In the genomic region with DNA sequence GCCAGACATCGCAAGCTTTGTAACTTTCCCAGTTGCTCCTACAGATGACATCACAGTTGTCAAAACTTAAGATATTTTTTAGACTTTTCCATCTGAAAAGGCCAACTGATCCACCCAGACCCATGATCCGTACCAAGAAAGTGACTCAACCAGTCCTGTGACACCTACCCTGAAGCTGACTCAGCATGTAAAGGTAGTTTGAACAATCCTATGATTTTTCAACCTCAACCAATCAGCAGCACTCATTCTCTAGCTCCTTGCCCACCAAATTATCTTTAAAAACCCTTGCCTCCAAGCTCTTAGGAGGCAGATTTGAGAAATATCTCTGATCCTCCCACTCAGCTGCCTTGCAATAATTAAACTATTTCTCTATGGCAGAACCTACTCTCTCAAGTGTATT, we compare ENCODE assay signal across 33 cellular contexts.
"Had no signal": no experiment of that assay in that cellular context is flagged by ENCODE, and none has a peak within 500 bp of the region (broad histone marks: within the 10 kb centered on the region; RNA-seq: fewer than 3 reads in every experiment).

No MANE protein-coding gene starts in this region.

- H3K4me3 ChIP-seq: body of pancreas had no signal

- H3K27me3 ChIP-seq: body of pancreas had no signal

- H3K4me1 ChIP-seq: body of pancreas had no signal

- DNase-seq: activated B cell treated with CpG ODN at 0.5 μM for 24 hours; activated CD4-positive, alpha-beta T cell treated with anti-CD3 and anti-CD28 coated beads for 48 hours; activated CD4-positive, alpha-beta T cell treated with anti-CD3 and anti-CD28 coated beads, Interleukin-2, amount 50 U/mL, for 1 hour; activated CD4-positive, alpha-beta T cell treated with anti-CD3 and anti-CD28 coated beads, Interleukin-2, amount 50 U/mL, for 48 hours; activated CD8-positive, alpha-beta memory T cell treated with anti-CD3 and anti-CD28 coated beads for 24 hours; activated CD8-positive, alpha-beta T cell treated with anti-CD3 and anti-CD28 coated beads for 36 hours; activated effector memory CD4-positive, alpha-beta T cell treated with Interleukin-2 at 50 U/mL for 16 hours; activated gamma-delta T cell treated with Interleukin-2 at 50 U/mL for 16 hours; activated naive CD4-positive, alpha-beta T cell treated with anti-CD3 and anti-CD28 coated beads, Interleukin-2, amount 50 U/mL, for 16 hours; activated naive CD4-positive, alpha-beta T cell treated with Interleukin-2 at 50 U/mL for 16 hours; activated T-cell treated with anti-CD3 and anti-CD28 coated beads, Interleukin-2, amount 50 U/mL, for 4 hours; amygdala; aorta; body of pancreas; caudate nucleus; cortex of kidney; dermis blood vessel endothelial cell; effector CD4-positive, alpha-beta T cell; effector memory CD8-positive, alpha-beta T cell; foreskin fibroblast; head of caudate nucleus; T-helper 1 cell; T-helper 17 cell; T1000; WERI-Rb-1 had no signal

- H3K9me3 ChIP-seq: body of pancreas had no signal

- H3K36me3 ChIP-seq: WERI-Rb-1 had no signal

- H3K27ac ChIP-seq: body of pancreas, epithelial cell of prostate, WERI-Rb-1 had no signal

- FAIRE-seq: colon, endometrium, endothelial cell of umbilical vein, frontal cortex had no signal

- ATAC-seq: activated CD4-positive, CD25-positive, alpha-beta regulatory T cell treated with anti-CD3 and anti-CD28 coated beads, Interleukin-2, amount 50 U/mL, for 24 hours; activated CD8-positive, alpha-beta T cell treated with anti-CD3 and anti-CD28 coated beads for 36 hours; activated T-cell treated with anti-CD3 and anti-CD28 coated beads, Interleukin-2, amount 50 U/mL, for 4 hours; activated T-helper 17 cell treated with anti-CD3 and anti-CD28 coated beads, Interleukin-2, amount 50 U/mL, for 72 hours; body of pancreas; effector memory CD8-positive, alpha-beta T cell; esophagus mucosa; T-helper 17 cell had no signal
